2 cellular contexts compared by ENCODE assay signal in the genomic region with DNA sequence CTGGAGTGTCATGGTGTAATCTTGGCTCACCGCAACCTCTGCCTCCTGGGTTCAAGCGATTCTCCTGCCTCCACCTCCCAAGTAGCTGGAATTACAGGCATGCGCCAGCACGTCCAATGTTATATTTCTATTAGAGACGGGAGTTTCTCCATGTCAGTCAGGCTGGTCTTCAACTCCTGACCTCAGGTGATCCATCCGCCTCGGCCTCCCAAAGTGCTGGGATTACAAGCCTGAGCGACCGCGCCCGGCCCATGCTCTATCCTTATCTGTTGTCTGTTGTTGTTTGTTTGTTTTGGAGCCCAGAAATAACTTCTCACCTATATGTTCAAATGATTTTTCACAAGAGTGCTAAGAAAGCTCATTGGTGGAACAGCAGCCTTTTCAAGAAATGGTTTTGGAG. TPM values are rescaled to one million over a fixed set of nuclear protein-coding genes. Genes with fewer than 3 reads are reported as not detected.
"Had no signal": no experiment of that assay in that cellular context is flagged by ENCODE, and none has a peak within 500 bp of the region (broad histone marks: within the 10 kb centered on the region; RNA-seq: fewer than 3 reads in every experiment).

No MANE protein-coding gene starts in this region.

RNA-seq across cellular contexts. Expression of gene KRTAP5-11, which starts 40.6 kb away (rescaled TPM):
- total RNA-seq: G401, GM12878 had no signal
- polyA plus RNA-seq: GM12878 had no signal

RNA-seq across cellular contexts. Expression of gene KRTAP5-10, which starts 57.9 kb away (rescaled TPM):
- total RNA-seq: G401, GM12878 had no signal
